13 cellular contexts compared by ENCODE assay signal in genomic region chr10:91511549-91512330, GRCh38.
DNase-seq lines count a peak whose midpoint lies in the region; ATAC-seq, FAIRE-seq and TF ChIP-seq lines count a peak whose summit lies in the region.
"Had no signal": no experiment of that assay in that cellular context is flagged by ENCODE, and none has a peak within 500 bp of the region (broad histone marks: within the 10 kb centered on the region; RNA-seq: fewer than 3 reads in every experiment).

No MANE protein-coding gene starts in this region.

- no peak overlapping the region for H3K14ac ChIP-seq in H1 (ENCODE audit: insufficient read length)

- no peak overlapping the region for H2BK20ac ChIP-seq in H1 (ENCODE audit: low read length)

- FAIRE-seq in H1 (lab: Jason Lieb, UNC): no peak

- peaks cover 10% of the 10 kb centered on the region for H3K36me3 Mint-ChIP-seq in neural crest cell (ENCODE audit: low read depth)
- no peaks in the 10 kb centered on the region for H3K36me3 Mint-ChIP-seq in effector memory CD8-positive, alpha-beta T cell (ENCODE audit: insufficient read depth)

- H3K56ac ChIP-seq in H1 (replicated peaks; ENCODE audit: insufficient read length, low read depth, low read length): no peak overlapping the region

- H3K4me3 ChIP-seq in H1 (ENCODE audit: extremely low read depth in 1 of 4, insufficient read depth in 2 of 4, low read depth in 3 of 4, low read length in 4 of 4) (no peak overlapping the region), lower leg skin (ENCODE audit: low read depth, poor library complexity, severe bottlenecking) (no peak overlapping the region)
- H3K4me3 ChIP-seq: colonic mucosa, HAP-1 had no signal

- no peak overlapping the region for H3K18ac ChIP-seq in H1 (ENCODE audit: extremely low read depth, low read length)

- no peak for TF ChIP-seq EP300 in H1 (IDR thresholded peaks at IDR 0.05; ENCODE audit: borderline replicate concordance in 1 of 2, low read depth in 2 of 2, low read length in 2 of 2)

- no peak overlapping the region for H3K4me3 Mint-ChIP-seq in neural crest cell
- no peak overlapping the region for H3K4me3 Mint-ChIP-seq in effector memory CD8-positive, alpha-beta T cell

- no peak overlapping the region for H3K27ac ChIP-seq in H1 (ENCODE audit: low read depth, low read length)
- H3K27ac ChIP-seq: colonic mucosa, parathyroid adenoma had no signal

- H4K5ac ChIP-seq in H1 (ENCODE audit: insufficient read length, low read depth, low read length): no peak overlapping the region

- 0 out of 2 replicates have a peak overlapping the region, but pooled peaks have one; percentile 2 for H4K8ac ChIP-seq in H1 (ENCODE audit: extremely low read depth, insufficient read depth, low read length)

- no peak overlapping the region for H3K4ac ChIP-seq in H1 (replicated peaks; ENCODE audit: insufficient read length, low read depth, low read length)

- TF ChIP-seq POLR2A in H1 (IDR thresholded peaks at IDR 0.05; ENCODE audit: control extremely low read depth in 1 of 2, low read depth in 2 of 2, low read length in 2 of 2) (no peak), lower leg skin (IDR thresholded peaks at IDR 0.05) (no peak)

- no peaks in the 10 kb centered on the region for H4K20me1 ChIP-seq in H1 (replicated peaks in 1 of 2; ENCODE audit: control insufficient read depth in 1 of 2, insufficient read depth in 2 of 2, low read length in 2 of 2)

- POLR2A ChIA-PET in H1 (lab: Charles Lee; ENCODE audit: partially characterized antibody): interaction anchor here (1.0 kb wide), 1 partner anchor 16 kb away, joined by 3 read pairs; no protein-coding TSS in a partner anchor

- H3K36me3 ChIP-seq in H1 (ENCODE audit: control insufficient read depth in 2 of 4, insufficient read depth in 4 of 4, low read length in 3 of 4): no peaks in the 10 kb centered on the region
- H3K36me3 ChIP-seq: colonic mucosa, HAP-1 had no signal

- H3K9ac ChIP-seq in H1 (replicated peaks in 1 of 4; ENCODE audit: extremely low read depth in 1 of 4, low read depth in 3 of 4, low read length in 3 of 4): no peak overlapping the region
- H3K9ac ChIP-seq: parathyroid adenoma had no signal

- H3K4me1 Mint-ChIP-seq in neural crest cell: peaks cover 3% of the 10 kb centered on the region
- H3K4me1 Mint-ChIP-seq in effector memory CD8-positive, alpha-beta T cell (ENCODE audit: low read depth in 2 of 2): no peaks in the 10 kb centered on the region

- WGBS in H1 (ENCODE audit: extremely low coverage in 1 of 2, insufficient coverage in 1 of 2, insufficient read length in 1 of 2, insufficient replicate concordance in 2 of 2, low coverage in 1 of 2, low lambda C conversion rate in 2 of 2, missing lambda C conversion rate in 1 of 2), 2 experiments: 92% methylated on average over 5 of the region's 5 CpGs; no CpG with 5 or more reads in 1 of the 2 experiments
- WGBS in lower leg skin, 2 donors: 87 to 89% methylated on average over 5 of the region's 5 CpGs

- no peak overlapping the region for H2BK12ac ChIP-seq in H1 (ENCODE audit: low read depth, low read length)

- no peak overlapping the region for H3K23ac ChIP-seq in H1 (ENCODE audit: insufficient read length)

- H3K4me2 ChIP-seq in H1 (ENCODE audit: insufficient read depth in 1 of 2, low read depth in 2 of 2, low read length in 2 of 2): no peak overlapping the region

- no peak overlapping the region for H4K91ac ChIP-seq in H1 (replicated peaks; ENCODE audit: insufficient read length, low read length)

- no peaks in the 10 kb centered on the region for H3K4me1 ChIP-seq in H1 (replicated peaks in 1 of 4; ENCODE audit: control insufficient read depth in 3 of 4, insufficient read depth in 4 of 4, low read length in 3 of 4)
- H3K4me1 ChIP-seq: colonic mucosa, HAP-1, parathyroid adenoma had no signal

- no peaks in the 10 kb centered on the region for H3K79me1 ChIP-seq in H1 (ENCODE audit: low read depth, low read length)

- H3K9me3 ChIP-seq in H1 (ENCODE audit: insufficient read depth in 2 of 2, low read depth in 1 of 2, low read length in 1 of 2): no peaks in the 10 kb centered on the region
- H3K9me3 ChIP-seq: colonic mucosa, HAP-1 had no signal

- ATAC-seq in effector memory CD8-positive, alpha-beta T cell (replicated peaks): no peak

- H3K23me2 ChIP-seq in H1 (ENCODE audit: low read depth, low read length): no peaks in the 10 kb centered on the region

- TF ChIP-seq CTCF in H1 (IDR thresholded peaks at IDR 0.05; ENCODE audit: control extremely low read depth in 1 of 3, insufficient read depth in 1 of 3, low read depth in 1 of 3, low read length in 3 of 3) (no peak), neural crest cell (conservative IDR thresholded peaks at IDR 0.05) (no peak), lower leg skin (IDR thresholded peaks at IDR 0.05) (no peak)

- no peak overlapping the region for H2BK15ac ChIP-seq in H1 (ENCODE audit: low read length)

- DNase-seq in EL: peak; percentile 81
- DNase-seq in NCI-H226: peak; percentile 65
- no peak for DNase-seq in H1 (ENCODE audit: low read depth in 1 of 2, low spot score in 2 of 2)
- no peak for DNase-seq in neural crest cell (ENCODE audit: low read depth, low spot score)
- DNase-seq in germinal center (ENCODE audit: low spot score): no peak
- no peak for DNase-seq in effector memory CD8-positive, alpha-beta T cell
- no peak for DNase-seq in lower leg skin (ENCODE audit: low spot score in 2 of 2)
- DNase-seq in NOMO-1 treated with DMSO at 0.1 percent for 48 hours (lab: John Stamatoyannopoulos, UW; ENCODE audit: unreplicated experiment): no peak
- DNase-seq: activated CD8-positive, alpha-beta memory T cell treated with anti-CD3 and anti-CD28 coated beads, Interleukin-2, amount 50 U/mL, for 4 hours; colonic mucosa; DMS153 had no signal

- no peak overlapping the region for H2BK5ac ChIP-seq in H1 (ENCODE audit: low read depth, low read length)

- H3K27ac Mint-ChIP-seq in neural crest cell (ENCODE audit: unreplicated experiment): peak overlapping the region; percentile 53
- no peak overlapping the region for H3K27ac Mint-ChIP-seq in effector memory CD8-positive, alpha-beta T cell

- no peak overlapping the region for H2AK5ac ChIP-seq in H1 (ENCODE audit: low read depth, low read length)

- H3K9me3 Mint-ChIP-seq in neural crest cell: no peaks in the 10 kb centered on the region
- H3K9me3 Mint-ChIP-seq in effector memory CD8-positive, alpha-beta T cell: no peaks in the 10 kb centered on the region

- no peak overlapping the region for H2BK120ac ChIP-seq in H1 (replicated peaks; ENCODE audit: low read depth, low read length)

- H3K79me2 ChIP-seq in H1 (ENCODE audit: control insufficient read depth in 1 of 2, insufficient read depth in 2 of 2, low read length in 2 of 2): no peaks in the 10 kb centered on the region
- H3K79me2 ChIP-seq: parathyroid adenoma had no signal

- CTCF ChIA-PET in H1 (lab: Charles Lee; ENCODE audit: partially characterized antibody): no interaction called here

- intact Hi-C loops in lower leg skin (cut with DNase I; ENCODE audit: low total_unique reads): no loop called here

- no peaks in the 10 kb centered on the region for H3K27me3 ChIP-seq in H1 (replicated peaks in 1 of 4; ENCODE audit: control insufficient read depth in 3 of 4, extremely low read depth in 1 of 4, insufficient read depth in 3 of 4, low read length in 3 of 4)
- H3K27me3 ChIP-seq: colonic mucosa had no signal

- no peak overlapping the region for H2AFZ ChIP-seq in H1 (ENCODE audit: low read length)
- H2AFZ ChIP-seq: parathyroid adenoma had no signal

- no peaks in the 10 kb centered on the region for H3K27me3 Mint-ChIP-seq in neural crest cell (ENCODE audit: low read depth)
- H3K27me3 Mint-ChIP-seq in effector memory CD8-positive, alpha-beta T cell: no peaks in the 10 kb centered on the region

- TF ChIP-seq RAD21 in H1 (IDR thresholded peaks at IDR 0.05 in 1 of 2, conservative IDR thresholded peaks at IDR 0.05 in 1 of 2; ENCODE audit: low read depth in 2 of 2, low read length in 2 of 2): no peak

TF ChIP-seq in H1, 55 proteins besides CTCF, POLR2A, EP300 and RAD21:
- TF ChIP-seq TBP (IDR thresholded peaks at IDR 0.05; ENCODE audit: low read depth, low read length) (no peak), ZNF274 (IDR thresholded peaks at IDR 0.05; ENCODE audit: borderline replicate concordance, extremely low read depth, low read length) (no peak), CHD2 (IDR thresholded peaks at IDR 0.05; ENCODE audit: low read length) (no peak), NRF1 (IDR thresholded peaks at IDR 0.05; ENCODE audit: low read depth, low read length) (no peak), SRF (IDR thresholded peaks at IDR 0.05; ENCODE audit: low read depth, low read length) (no peak), KDM5A (IDR thresholded peaks at IDR 0.05; ENCODE audit: low read length) (no peak), POU5F1 (IDR thresholded peaks at IDR 0.05; ENCODE audit: low read depth, low read length) (no peak), HDAC2 (IDR thresholded peaks at IDR 0.05; ENCODE audit: borderline replicate concordance in 1 of 2, low read depth in 2 of 2, low read length in 2 of 2) (no peak)
TF ChIP-seq in H1: peak in this region for 0.

Comparison
In these comparisons a context has a peak if more than half of its experiments do, and no peak if none do; other contexts are left out.
1. DNase-seq: peak in EL (single experiment) and NCI-H226 (single experiment); none in H1 (0 of 2), neural crest cell (single experiment), germinal center (single experiment), effector memory CD8-positive, alpha-beta T cell (0 of 3), lower leg skin (0 of 2) and NOMO-1 treated with DMSO at 0.1 percent for 48 hours (single experiment).